ENCODE assay signal across 8 cellular contexts in the genomic region with DNA sequence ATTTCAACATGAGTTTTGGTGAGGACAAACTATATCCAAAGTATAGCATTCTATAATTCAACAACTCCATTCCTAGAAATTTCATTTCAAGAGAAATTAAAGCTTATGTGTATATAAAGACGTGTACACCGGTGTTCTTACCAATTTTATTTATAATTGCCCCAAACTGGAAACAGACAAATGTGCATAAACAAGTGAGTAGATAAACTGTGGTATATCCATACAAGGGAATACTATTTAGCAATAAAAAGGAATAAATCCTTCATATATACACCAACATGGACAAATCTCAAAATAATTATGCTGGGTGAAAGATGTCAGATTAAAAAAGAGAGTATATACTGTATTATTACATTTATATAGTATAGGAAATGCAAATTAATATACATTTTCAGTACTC. TPM values are rescaled to one million over a fixed set of nuclear protein-coding genes. Genes with fewer than 3 reads are reported as not detected.
"Had no signal": no experiment of that assay in that cellular context is flagged by ENCODE, and none has a peak within 500 bp of the region (broad histone marks: within the 10 kb centered on the region; RNA-seq: fewer than 3 reads in every experiment).

No MANE protein-coding gene starts in this region.

- DNase-seq: GDM1, GF-D8 had no signal

- ATAC-seq: GM12878 had no signal

- H3K4me3 ChIP-seq: GM12878 had no signal

- FAIRE-seq: G401.6, GM12878, GM12891, GM12892, GM18507 had no signal

RNA-seq across cellular contexts. Expression of a gene that starts 42.0 kb away (rescaled TPM):
- total RNA-seq: G401 had no signal

RNA-seq across cellular contexts. Expression of a gene that starts 57.3 kb away (rescaled TPM):
- total RNA-seq: G401 had no signal
